ENCODE assay signal across 19 cellular contexts in the genomic region with DNA sequence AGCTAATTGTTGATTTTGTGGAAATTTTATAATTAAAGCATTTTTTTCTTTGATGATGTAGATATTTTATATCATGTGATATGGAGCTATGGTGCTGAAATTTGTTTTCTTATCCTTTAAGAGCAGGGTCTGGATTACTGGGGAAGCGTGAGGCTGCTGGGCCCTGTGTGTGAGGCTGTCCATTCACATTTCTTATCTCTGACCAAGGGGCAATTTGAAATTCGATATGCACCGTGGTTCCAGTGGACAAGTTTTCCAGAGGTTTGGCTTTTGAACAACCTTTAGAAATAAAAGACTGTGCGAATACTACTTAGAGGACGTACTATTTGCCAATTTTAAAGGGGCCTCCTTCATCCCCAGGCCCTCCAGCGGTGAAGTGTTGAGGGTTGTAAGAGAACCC. TPM values are rescaled to one million over a fixed set of nuclear protein-coding genes. Genes with fewer than 3 reads are reported as not detected.
A peak's percentile ranks its signal among the peaks of the same experiment; 100 is the strongest.
DNase-seq lines count a peak whose midpoint lies in the region; ATAC-seq, FAIRE-seq and TF ChIP-seq lines count a peak whose summit lies in the region.
"Had no signal": no experiment of that assay in that cellular context is flagged by ENCODE, and none has a peak within 500 bp of the region (broad histone marks: within the 10 kb centered on the region; RNA-seq: fewer than 3 reads in every experiment).

No MANE protein-coding gene starts in this region.

- H3K9me3 ChIP-seq in HEK293 (ENCODE audit: control insufficient read depth, insufficient read depth, low read depth, low read length) (no peaks in the 10 kb centered on the region), K562 (replicated peaks; ENCODE audit: control insufficient read depth, insufficient read depth, low read depth, low read length) (no peaks in the 10 kb centered on the region)
- H3K9me3 ChIP-seq: BLaER1 had no signal

- no TSS peak for BruUV-seq in K562 (replicated peaks; lab: Mats Ljungman, UMichigan)

- H3K4me1 Mint-ChIP-seq in activated T-cell treated with anti-CD3 and anti-CD28 coated beads, Interleukin-2, amount 50 U/mL, for 24 hours (ENCODE audit: low read depth) = peaks cover 23% of the 10 kb centered on the region
- peaks cover 24% of the 10 kb centered on the region for H3K4me1 Mint-ChIP-seq in activated T-cell treated with anti-CD3 and anti-CD28 coated beads, Interleukin-2, amount 50 U/mL, for 72 hours (ENCODE audit: low read depth)
- H3K4me1 Mint-ChIP-seq in progenitor cell of endocrine pancreas (ENCODE audit: low read depth) (peaks cover 28% of the 10 kb centered on the region), WTC11 (peaks cover 18% of the 10 kb centered on the region)

- intact Hi-C loops in K562 (cut with micrococcal nuclease) = no loop called here

- H3K4me1 ChIP-seq in HEK293 (ENCODE audit: control insufficient read depth, insufficient read depth, low read length) (peaks cover 12% of the 10 kb centered on the region; the same call in 1 of the 2 replicates), K562 (replicated peaks in 1 of 2; ENCODE audit: control insufficient read depth in 2 of 2, insufficient read depth in 2 of 2, low read length in 2 of 2) (peaks cover 9 to 13% of the 10 kb centered on the region in 2 experiments)

- CTCF ChIA-PET in HEK293 (lab: Yijun Ruan, JAX) = interaction anchor here (0.7 to 3.4 kb wide), 3 partner anchors 35 to 777 kb away, joined by 3 to 11 read pairs (median 3); no protein-coding TSS in a partner anchor
- CTCF ChIA-PET in K562 (lab: Yijun Ruan, JAX; ENCODE audit: low intra/inter-chr PET ratio) = no interaction called here
- CTCF ChIA-PET in WTC11 (lab: Charles Lee) = interaction anchor here (1.5 kb wide), 1 partner anchor 35 kb away, joined by 4 read pairs; no protein-coding TSS in a partner anchor

- H3K9ac ChIP-seq in K562 (ENCODE audit: insufficient read depth in 1 of 2, low read depth in 2 of 2, low read length in 2 of 2) = no peak overlapping the region
- H3K9ac ChIP-seq: BLaER1 had no signal

- 56% methylated on average over 6 of the region's 6 CpGs for WGBS in K562 (ENCODE audit: insufficient coverage, low coverage, missing lambda C conversion rate)

- H3K9me1 ChIP-seq in K562 (ENCODE audit: control insufficient read depth, insufficient read depth, low read length) = no peaks in the 10 kb centered on the region

- no peaks in the 10 kb centered on the region for H4K20me1 ChIP-seq in K562 (replicated peaks; ENCODE audit: control insufficient read depth, insufficient read depth, low read length)
- H4K20me1 ChIP-seq: BLaER1 had no signal

- FAIRE-seq in K562 (lab: Jason Lieb, UNC) = no peak
- FAIRE-seq: GM12892, GM18507, H54 had no signal

- H3K4me2 ChIP-seq in K562 (ENCODE audit: insufficient read depth, low read length) = no peak overlapping the region
- H3K4me2 ChIP-seq: BLaER1, GM23338 had no signal

- peaks cover 24% of the 10 kb centered on the region for H3K79me2 ChIP-seq in K562 (ENCODE audit: control insufficient read depth, insufficient read depth, low read length)

- no peaks in the 10 kb centered on the region for H3K27me3 Mint-ChIP-seq in activated T-cell treated with anti-CD3 and anti-CD28 coated beads, Interleukin-2, amount 50 U/mL, for 24 hours
- H3K27me3 Mint-ChIP-seq in activated T-cell treated with anti-CD3 and anti-CD28 coated beads, Interleukin-2, amount 50 U/mL, for 72 hours (ENCODE audit: low read depth) = no peaks in the 10 kb centered on the region
- no peaks in the 10 kb centered on the region for H3K27me3 Mint-ChIP-seq in progenitor cell of endocrine pancreas
- no peaks in the 10 kb centered on the region for H3K27me3 Mint-ChIP-seq in WTC11 (ENCODE audit: low read depth)
- H3K27me3 Mint-ChIP-seq: CD4-positive, alpha-beta memory T cell had no signal

- no peaks in the 10 kb centered on the region for H3K27me3 ChIP-seq in K562 (ENCODE audit: control insufficient read depth in 2 of 2, insufficient read depth in 2 of 2, low read length in 2 of 2)
- H3K27me3 ChIP-seq: BLaER1 had no signal

- peak overlapping the region; percentile 27 for H3K27ac Mint-ChIP-seq in activated T-cell treated with anti-CD3 and anti-CD28 coated beads, Interleukin-2, amount 50 U/mL, for 24 hours
- no peak overlapping the region for H3K27ac Mint-ChIP-seq in activated T-cell treated with anti-CD3 and anti-CD28 coated beads, Interleukin-2, amount 50 U/mL, for 72 hours
- H3K27ac Mint-ChIP-seq in progenitor cell of endocrine pancreas (peak overlapping the region; percentile 84), WTC11 (no peak overlapping the region)
- H3K27ac Mint-ChIP-seq: GM23338 had no signal

- TF ChIP-seq EP300 in K562 (IDR thresholded peaks at IDR 0.05; ENCODE audit: low read length) = no peak

- no peaks in the 10 kb centered on the region for H3K9me3 Mint-ChIP-seq in activated T-cell treated with anti-CD3 and anti-CD28 coated beads, Interleukin-2, amount 50 U/mL, for 24 hours
- no peaks in the 10 kb centered on the region for H3K9me3 Mint-ChIP-seq in activated T-cell treated with anti-CD3 and anti-CD28 coated beads, Interleukin-2, amount 50 U/mL, for 72 hours
- H3K9me3 Mint-ChIP-seq in progenitor cell of endocrine pancreas (ENCODE audit: low read depth) = no peaks in the 10 kb centered on the region
- H3K9me3 Mint-ChIP-seq in WTC11 = no peaks in the 10 kb centered on the region
- H3K9me3 Mint-ChIP-seq: CD14-positive monocyte; CD4-positive, alpha-beta memory T cell; GM23338 had no signal

- H3K4me3 Mint-ChIP-seq in activated T-cell treated with anti-CD3 and anti-CD28 coated beads, Interleukin-2, amount 50 U/mL, for 24 hours = no peak overlapping the region
- H3K4me3 Mint-ChIP-seq in activated T-cell treated with anti-CD3 and anti-CD28 coated beads, Interleukin-2, amount 50 U/mL, for 72 hours = no peak overlapping the region
- H3K4me3 Mint-ChIP-seq in progenitor cell of endocrine pancreas (ENCODE audit: low read depth) = no peak overlapping the region
- H3K4me3 Mint-ChIP-seq in WTC11 = no peak overlapping the region
- H3K4me3 Mint-ChIP-seq: CD14-positive monocyte; CD4-positive, alpha-beta memory T cell; GM23338 had no signal

- H3K36me3 ChIP-seq in HEK293 (ENCODE audit: control insufficient read depth in 2 of 2, insufficient read depth in 1 of 2, low read length in 2 of 2) (peaks cover 6 to 40% of the 10 kb centered on the region in 2 experiments; a peak in 2 of 3 replicates), K562 (ENCODE audit: control insufficient read depth, insufficient read depth, low read length) (peaks cover 37% of the 10 kb centered on the region; the same call in 2 of the 3 replicates)

- TF ChIP-seq RAD21 in K562 (CRISPR knock-in tag; conservative IDR thresholded peaks at IDR 0.05 in 1 of 2, IDR thresholded peaks at IDR 0.05 in 1 of 2) = no peak

- peaks cover 62% of the 10 kb centered on the region for H3K36me3 Mint-ChIP-seq in activated T-cell treated with anti-CD3 and anti-CD28 coated beads, Interleukin-2, amount 50 U/mL, for 24 hours (ENCODE audit: low read depth)
- peaks cover 4 to 23% of the 10 kb centered on the region in 2 donors for H3K36me3 Mint-ChIP-seq in activated T-cell treated with anti-CD3 and anti-CD28 coated beads, Interleukin-2, amount 50 U/mL, for 72 hours (ENCODE audit: insufficient read depth in 2 of 2)
- peaks cover 12% of the 10 kb centered on the region for H3K36me3 Mint-ChIP-seq in progenitor cell of endocrine pancreas (ENCODE audit: insufficient read depth)
- H3K36me3 Mint-ChIP-seq in WTC11 = peaks cover 23% of the 10 kb centered on the region

- H3K27ac ChIP-seq in HEK293 (ENCODE audit: extremely low read depth, low read depth, low read length) (no peak overlapping the region), K562 (ENCODE audit: extremely low read depth, low read depth, low read length) (no peak overlapping the region)
- H3K27ac ChIP-seq: BLaER1 had no signal

- no peak for DNase-seq in activated T-cell treated with anti-CD3 and anti-CD28 coated beads, Interleukin-2, amount 50 U/mL, for 24 hours
- DNase-seq in activated T-cell treated with anti-CD3 and anti-CD28 coated beads, Interleukin-2, amount 50 U/mL, for 72 hours = no peak
- DNase-seq in K562 (ENCODE audit: extremely low read depth in 1 of 4, low spot score in 3 of 4) (peak in 2 of 4 experiments; percentile 27 to 36), progenitor cell of endocrine pancreas (ENCODE audit: low spot score, unreplicated experiment) (no peak), WTC11 (ENCODE audit: low spot score) (no peak)
- DNase-seq: 8988T; CD4-positive, alpha-beta memory T cell; DMS153; DMS79; GDM1 had no signal

- no peak for TF ChIP-seq POLR2A in K562 (conservative IDR thresholded peaks at IDR 0.05)

- 0 out of 2 replicates have a peak overlapping the region, but pooled peaks have one; percentile 10 for H2AFZ ChIP-seq in K562 (ENCODE audit: low read depth, low read length)
- H2AFZ ChIP-seq: GM23338 had no signal

- in situ Hi-C loops in K562 (cut with MboI) = no loop called here

- H3K4me3 ChIP-seq in HEK293 (ENCODE audit: low read depth, low read length) = no peak overlapping the region
- no peak overlapping the region for H3K4me3 ChIP-seq in K562
- H3K4me3 ChIP-seq: BLaER1, GM23338 had no signal

- TF ChIP-seq CTCF in HEK293 (tag by site-specific recombination; IDR thresholded peaks at IDR 0.05) = no peak
- no peak for TF ChIP-seq CTCF in K562 (IDR thresholded peaks at IDR 0.05 in 2 of 3, conservative IDR thresholded peaks at IDR 0.05 in 1 of 3; ENCODE audit: insufficient read depth in 2 of 3, low read depth in 1 of 3, low read length in 3 of 3)
- TF ChIP-seq CTCF in progenitor cell of endocrine pancreas (IDR thresholded peaks at IDR 0.05; ENCODE audit: unreplicated experiment) = no peak
- no peak for TF ChIP-seq CTCF in WTC11 (IDR thresholded peaks at IDR 0.05)

- POLR2A ChIA-PET in HEK293 (lab: Yijun Ruan, JAX) = interaction anchor here (1.1 to 1.5 kb wide), 3 partner anchors 30 to 53 kb away, joined by 4 to 5 read pairs (median 5); a partner anchor contains a TSS
- POLR2A ChIA-PET in K562 (lab: Yijun Ruan, JAX) = interaction anchor here (1.5 kb wide), 1 partner anchor 10 kb away, joined by 4 read pairs; no protein-coding TSS in a partner anchor
- POLR2A ChIA-PET in WTC11 (lab: Charles Lee) = no interaction called here

- ATAC-seq in activated T-cell treated with anti-CD3 and anti-CD28 coated beads, Interleukin-2, amount 50 U/mL, for 72 hours (replicated peaks in 1 of 2) = no peak
- ATAC-seq in K562 (no peak), WTC11 (no peak)
- ATAC-seq in activated CD4-positive, CD25-positive, alpha-beta regulatory T cell treated with anti-CD3 and anti-CD28 coated beads, Interleukin-2, amount 50 U/mL, for 24 hours = no peak
- ATAC-seq: GM23338, HCT116 had no signal

RNA-seq across cellular contexts. Expression of a gene that starts 3.7 kb away (rescaled TPM):
- total RNA-seq in activated T-cell treated with anti-CD3 and anti-CD28 coated beads, Interleukin-2, amount 50 U/mL, for 72 hours = 10 to 100 TPM; 30.5 to 37.9 TPM
- total RNA-seq in K562 (2011; cell fraction: chromatin; rRNA removed; ENCODE audit: low replicate concordance) = 44.9 and 104 TPM in 2 replicates
- 22.5 and 30.1 TPM in 2 replicates for total RNA-seq in K562 (2011; cell fraction: nucleolus; rRNA removed)
- total RNA-seq in K562 (2011; cell fraction: nucleoplasm; rRNA removed) = 54.3 and 84.0 TPM in 2 replicates
- total RNA-seq in K562 (2014; rRNA removed) = 14.5 and 20.9 TPM in 2 replicates
- 26.1 and 27.0 TPM in 2 replicates for total RNA-seq in K562 (2014; rRNA removed; fragmentation: Illumina TruSeq; extraction: Trizol)
- 22.2 and 25.6 TPM in 2 replicates for total RNA-seq in K562 (2015; rRNA removed; fragmentation: Illumina TruSeq; extraction: Trizol)
- total RNA-seq in K562 (2021) = 24.0 and 27.7 TPM in 2 replicates
- 48.1 and 55.2 TPM in 2 replicates for polyA plus RNA-seq in K562 (2011; rRNA removed)
- 33.9 and 42.2 TPM in 2 replicates for polyA plus RNA-seq in K562 (2011; cell fraction: cytosol; rRNA removed)
- 106 and 128 TPM in 2 replicates for polyA plus RNA-seq in K562 (2011; cell fraction: nucleus; rRNA removed)
- 24.4 and 26.4 TPM in 2 replicates for polyA plus RNA-seq in K562 (2012)
- polyA plus RNA-seq in K562 (2014; fragmentation: Illumina TruSeq; extraction: Trizol) = 20.4 and 21.2 TPM in 2 replicates
- 10 to 100 TPM; 56.5 to 68.6 TPM for polyA plus RNA-seq in K562 (2014; fragmentation: Nextera tagmentation; extraction: Ambion mirVana)
- polyA plus RNA-seq in K562 (2014; rRNA removed) = 25.5 and 32.7 TPM in 2 replicates
- 48.9 and 76.1 TPM in 2 replicates for polyA minus RNA-seq in K562 (2011; rRNA and poly(A)+ RNA removed)
- 10.2 and 17.9 TPM in 2 replicates for polyA minus RNA-seq in K562 (2011; cell fraction: cytosol; rRNA and poly(A)+ RNA removed)
- polyA minus RNA-seq in K562 (2011; cell fraction: nucleus; rRNA and poly(A)+ RNA removed) = 19.3 and 39.9 TPM in 2 replicates
- 30.3 and 33.4 TPM in 2 replicates for total RNA-seq in progenitor cell of endocrine pancreas
- total RNA-seq in WTC11 (2021) = 15.8 to 17.7 TPM (median 17.2 TPM) in 3 replicates

RNA-seq across cellular contexts. Expression of a gene that starts 3.8 kb away (rescaled TPM):
- 1 to 10 TPM; 1.7 to 2.7 TPM for total RNA-seq in activated T-cell treated with anti-CD3 and anti-CD28 coated beads, Interleukin-2, amount 50 U/mL, for 72 hours
- total RNA-seq in K562 (2011; cell fraction: chromatin; rRNA removed; ENCODE audit: low replicate concordance) = 3.7 and 10.2 TPM in 2 replicates
- 4.9 and 5.0 TPM in 2 replicates for total RNA-seq in K562 (2011; cell fraction: nucleolus; rRNA removed)
- total RNA-seq in K562 (2011; cell fraction: nucleoplasm; rRNA removed) = 8.4 and 14.4 TPM in 2 replicates
- total RNA-seq in K562 (2014; rRNA removed) = 4.8 and 6.9 TPM in 2 replicates
- total RNA-seq in K562 (2014; rRNA removed; fragmentation: Illumina TruSeq; extraction: Trizol) = 6.3 and 7.1 TPM in 2 replicates
- 9.1 and 10.2 TPM in 2 replicates for total RNA-seq in K562 (2015; rRNA removed; fragmentation: Illumina TruSeq; extraction: Trizol)
- total RNA-seq in K562 (2021) = 3.7 and 4.6 TPM in 2 replicates
- 11.8 and 12.6 TPM in 2 replicates for polyA plus RNA-seq in K562 (2011; rRNA removed)
- 3.5 and 5.8 TPM in 2 replicates for polyA plus RNA-seq in K562 (2011; cell fraction: cytosol; rRNA removed)
- 5.3 and 6.8 TPM in 2 replicates for polyA plus RNA-seq in K562 (2011; cell fraction: nucleus; rRNA removed)
- 4.2 and 7.7 TPM in 2 replicates for polyA plus RNA-seq in K562 (2012)
- 6.0 and 6.2 TPM in 2 replicates for polyA plus RNA-seq in K562 (2014; fragmentation: Illumina TruSeq; extraction: Trizol)
- polyA plus RNA-seq in K562 (2014; fragmentation: Nextera tagmentation; extraction: Ambion mirVana) = 1 to 10 TPM; 2.0 to 2.5 TPM
- 7.2 and 12.8 TPM in 2 replicates for polyA plus RNA-seq in K562 (2014; rRNA removed)
- polyA minus RNA-seq in K562 (2011; rRNA and poly(A)+ RNA removed) = 2.4 and 3.8 TPM in 2 replicates
- polyA minus RNA-seq in K562 (2011; cell fraction: cytosol; rRNA and poly(A)+ RNA removed) = 0.64 and 0.95 TPM in 2 replicates
- polyA minus RNA-seq in K562 (2011; cell fraction: nucleus; rRNA and poly(A)+ RNA removed) = 4.8 and 9.9 TPM in 2 replicates
- total RNA-seq in progenitor cell of endocrine pancreas = 1.6 and 1.8 TPM in 2 replicates
- 1.3 to 1.7 TPM (median 1.5 TPM) in 3 replicates for total RNA-seq in WTC11 (2021)

RNA-seq across cellular contexts. Expression of a gene that starts 30.9 kb away (rescaled TPM):
- total RNA-seq in activated T-cell treated with anti-CD3 and anti-CD28 coated beads, Interleukin-2, amount 50 U/mL, for 72 hours = 10 to 100 TPM; 87.7 to 95.8 TPM
- total RNA-seq in K562 (2011; cell fraction: chromatin; rRNA removed; ENCODE audit: low replicate concordance) = 25.9 and 85.9 TPM in 2 replicates
- total RNA-seq in K562 (2011; cell fraction: nucleolus; rRNA removed) = 15.2 and 18.6 TPM in 2 replicates
- 37.9 and 64.3 TPM in 2 replicates for total RNA-seq in K562 (2011; cell fraction: nucleoplasm; rRNA removed)
- total RNA-seq in K562 (2014; rRNA removed) (31.0 and 31.5 TPM in 2 replicates), K562 (2014; rRNA removed; fragmentation: Illumina TruSeq; extraction: Trizol) (47.2 and 51.7 TPM in 2 replicates), K562 (2015; rRNA removed; fragmentation: Illumina TruSeq; extraction: Trizol) (43.5 and 46.0 TPM in 2 replicates), K562 (2021) (55.3 and 55.5 TPM in 2 replicates), progenitor cell of endocrine pancreas (103 and 105 TPM in 2 replicates), WTC11 (2021) (39.3 to 45.4 TPM (median 44.2 TPM) in 3 replicates)
- polyA plus RNA-seq in K562 (2011; rRNA removed) (39.2 and 45.9 TPM in 2 replicates), K562 (2014; fragmentation: Illumina TruSeq; extraction: Trizol) (73.1 and 88.9 TPM in 2 replicates), K562 (2014; fragmentation: Nextera tagmentation; extraction: Ambion mirVana) (10 to 100 TPM; 23.9 to 24.0 TPM), K562 (2014; rRNA removed) (55.4 and 55.7 TPM in 2 replicates)
- 10.6 and 21.2 TPM in 2 replicates for polyA plus RNA-seq in K562 (2011; cell fraction: cytosol; rRNA removed)
- polyA plus RNA-seq in K562 (2011; cell fraction: nucleus; rRNA removed) = 28.4 and 50.3 TPM in 2 replicates
- polyA plus RNA-seq in K562 (2012) = 57.5 and 65.6 TPM in 2 replicates
- 33.4 and 40.6 TPM in 2 replicates for polyA minus RNA-seq in K562 (2011; rRNA and poly(A)+ RNA removed)
- polyA minus RNA-seq in K562 (2011; cell fraction: cytosol; rRNA and poly(A)+ RNA removed) = 16.5 and 19.0 TPM in 2 replicates
- 12.7 and 27.4 TPM in 2 replicates for polyA minus RNA-seq in K562 (2011; cell fraction: nucleus; rRNA and poly(A)+ RNA removed)

RNA-seq across cellular contexts. Expression of a gene that starts 53.2 kb away (rescaled TPM):
- 10 to 100 TPM; 13.3 to 14.4 TPM for total RNA-seq in activated T-cell treated with anti-CD3 and anti-CD28 coated beads, Interleukin-2, amount 50 U/mL, for 72 hours
- total RNA-seq in K562 (2011; cell fraction: chromatin; rRNA removed; ENCODE audit: low replicate concordance) = 17.5 and 28.0 TPM in 2 replicates
- total RNA-seq in K562 (2011; cell fraction: nucleolus; rRNA removed) = 25.8 and 28.7 TPM in 2 replicates
- total RNA-seq in K562 (2011; cell fraction: nucleoplasm; rRNA removed) = 29.4 and 46.3 TPM in 2 replicates
- 43.5 and 47.6 TPM in 2 replicates for total RNA-seq in K562 (2014; rRNA removed)
- 37.2 and 40.8 TPM in 2 replicates for total RNA-seq in K562 (2014; rRNA removed; fragmentation: Illumina TruSeq; extraction: Trizol)
- 37.4 and 42.8 TPM in 2 replicates for total RNA-seq in K562 (2015; rRNA removed; fragmentation: Illumina TruSeq; extraction: Trizol)
- total RNA-seq in K562 (2021) = 44.9 and 49.7 TPM in 2 replicates
- 23.2 and 32.6 TPM in 2 replicates for polyA plus RNA-seq in K562 (2011; rRNA removed)
- polyA plus RNA-seq in K562 (2011; cell fraction: cytosol; rRNA removed) = 15.9 and 25.0 TPM in 2 replicates
- 14.4 and 18.9 TPM in 2 replicates for polyA plus RNA-seq in K562 (2011; cell fraction: nucleus; rRNA removed)
- 32.3 and 37.0 TPM in 2 replicates for polyA plus RNA-seq in K562 (2012)
- polyA plus RNA-seq in K562 (2014; fragmentation: Illumina TruSeq; extraction: Trizol) = 33.2 and 36.3 TPM in 2 replicates
- polyA plus RNA-seq in K562 (2014; fragmentation: Nextera tagmentation; extraction: Ambion mirVana) = 1 to 10 TPM; 7.7 to 9.7 TPM
- polyA plus RNA-seq in K562 (2014; rRNA removed) = 34.8 and 42.3 TPM in 2 replicates
- 21.8 and 21.9 TPM in 2 replicates for polyA minus RNA-seq in K562 (2011; rRNA and poly(A)+ RNA removed)
- polyA minus RNA-seq in K562 (2011; cell fraction: cytosol; rRNA and poly(A)+ RNA removed) = 16.1 and 16.3 TPM in 2 replicates
- polyA minus RNA-seq in K562 (2011; cell fraction: nucleus; rRNA and poly(A)+ RNA removed) = 20.7 and 29.2 TPM in 2 replicates
- total RNA-seq in progenitor cell of endocrine pancreas = 25.3 and 25.8 TPM in 2 replicates
- total RNA-seq in WTC11 (2021) = 34.5 to 37.8 TPM (median 37.0 TPM) in 3 replicates

RNA-seq across cellular contexts. Expression of a gene that starts 53.3 kb away (rescaled TPM):
- total RNA-seq in activated T-cell treated with anti-CD3 and anti-CD28 coated beads, Interleukin-2, amount 50 U/mL, for 72 hours = 10 to 100 TPM; 45.0 to 46.1 TPM
- 556 and 619 TPM in 2 replicates for total RNA-seq in K562 (2011; cell fraction: chromatin; rRNA removed; ENCODE audit: low replicate concordance)
- total RNA-seq in K562 (2011; cell fraction: nucleolus; rRNA removed) = 297 and 303 TPM in 2 replicates
- 373 and 427 TPM in 2 replicates for total RNA-seq in K562 (2011; cell fraction: nucleoplasm; rRNA removed)
- total RNA-seq in K562 (2014; rRNA removed) (33.9 and 37.4 TPM in 2 replicates), K562 (2014; rRNA removed; fragmentation: Illumina TruSeq; extraction: Trizol) (19.9 and 22.2 TPM in 2 replicates), K562 (2015; rRNA removed; fragmentation: Illumina TruSeq; extraction: Trizol) (20.4 TPM in 2 replicates), K562 (2021) (49.7 and 58.7 TPM in 2 replicates), progenitor cell of endocrine pancreas (118 and 123 TPM in 2 replicates), WTC11 (2021) (83.4 to 126 TPM (median 90.6 TPM) in 3 replicates)
- polyA plus RNA-seq in K562 (2011; rRNA removed) (77.2 and 85.6 TPM in 2 replicates), K562 (2014; fragmentation: Illumina TruSeq; extraction: Trizol) (22.7 and 23.3 TPM in 2 replicates), K562 (2014; fragmentation: Nextera tagmentation; extraction: Ambion mirVana) (1 to 10 TPM; 4.3 to 5.1 TPM), K562 (2014; rRNA removed) (61.2 and 71.8 TPM in 2 replicates)
- polyA plus RNA-seq in K562 (2011; cell fraction: cytosol; rRNA removed) = 33.4 and 42.3 TPM in 2 replicates
- polyA plus RNA-seq in K562 (2011; cell fraction: nucleus; rRNA removed) = 811 and 959 TPM in 2 replicates
- polyA plus RNA-seq in K562 (2012) = 30.5 and 38.0 TPM in 2 replicates
- 60.4 and 66.1 TPM in 2 replicates for polyA minus RNA-seq in K562 (2011; rRNA and poly(A)+ RNA removed)
- 23.3 and 36.5 TPM in 2 replicates for polyA minus RNA-seq in K562 (2011; cell fraction: cytosol; rRNA and poly(A)+ RNA removed)
- 221 and 226 TPM in 2 replicates for polyA minus RNA-seq in K562 (2011; cell fraction: nucleus; rRNA and poly(A)+ RNA removed)

Comparison
In these comparisons a context has a peak if more than half of its experiments do, and no peak if none do; other contexts are left out.
1. H3K27ac Mint-ChIP-seq: peak in activated T-cell treated with anti-CD3 and anti-CD28 coated beads, Interleukin-2, amount 50 U/mL, for 24 hours (single experiment) and progenitor cell of endocrine pancreas (single experiment); none in activated T-cell treated with anti-CD3 and anti-CD28 coated beads, Interleukin-2, amount 50 U/mL, for 72 hours (single experiment) and WTC11 (single experiment).